Comparison of ENCODE assay signal across 8 cellular contexts in genomic region chr5:74543162-74543995, GRCh38.
A peak's percentile ranks its signal among the peaks of the same experiment; 100 is the strongest.
DNase-seq lines count a peak whose midpoint lies in the region; ATAC-seq and TF ChIP-seq lines count a peak whose summit lies in the region.

No MANE protein-coding gene starts in this region.

- no peak overlapping the region for H4K5ac ChIP-seq in IMR-90 (ENCODE audit: low read depth, low read length)

- H3K27me3 ChIP-seq in IMR-90 (ENCODE audit: control insufficient read depth, insufficient read depth, low read length) (no peaks in the 10 kb centered on the region), kidney epithelial cell (ENCODE audit: control insufficient read depth, insufficient read depth, low read length) (no peaks in the 10 kb centered on the region)

- no peaks in the 10 kb centered on the region for H3K9me3 ChIP-seq in IMR-90 (ENCODE audit: control insufficient read depth, insufficient read depth, low read length)

- H3K27ac ChIP-seq in IMR-90 (ENCODE audit: insufficient read depth, low read length) = peak overlapping the region; percentile 36

- in situ Hi-C loops in IMR-90 (cut with MboI; ENCODE audit: low sequenced_read_pairs) = no loop called here

- no peak overlapping the region for H3K9ac ChIP-seq in IMR-90 (ENCODE audit: low read depth, low read length)

- no peak overlapping the region; the same call in 1 of the 2 replicates for H3K18ac ChIP-seq in IMR-90 (ENCODE audit: low read depth, low read length)

- peak overlapping the region; percentile 76 for H3K4ac ChIP-seq in IMR-90 (ENCODE audit: low read depth, low read length)

- DNase-seq in A172 (ENCODE audit: low spot score) (peak; percentile 100), IMR-90 (peak; percentile 80), amniotic stem cell (lab: John Stamatoyannopoulos, UW) (peak; percentile 56), kidney epithelial cell (ENCODE audit: low read depth) (peak; percentile 81)
- no peak for DNase-seq in stimulated activated CD4-positive, alpha-beta T cell treated with anti-CD3 and anti-CD28 coated beads, Interleukin-1b, Interleukin-23, amount 100 ng/mL, for 48 hours

- peak overlapping the region; percentile 54 for H4K91ac ChIP-seq in IMR-90 (ENCODE audit: insufficient read depth, low read depth, low read length)

- H3K4me2 ChIP-seq in IMR-90 (ENCODE audit: low read depth, low read length) = peak overlapping the region; percentile 45; the same call in 1 of the 2 replicates

- peak overlapping the region; percentile 54; the same call in 1 of the 2 replicates for H3K56ac ChIP-seq in IMR-90 (ENCODE audit: extremely low read depth, insufficient read depth, low read length)

- peaks cover 3% of the 10 kb centered on the region; the same call in 1 of the 2 replicates for H3K4me1 ChIP-seq in IMR-90 (ENCODE audit: control insufficient read depth, insufficient read depth, low read length)

- H3K14ac ChIP-seq in IMR-90 (replicated peaks; ENCODE audit: low read depth, low read length) = peak overlapping the region; percentile 79

- CTCF ChIA-PET in IMR-90 (lab: Yijun Ruan, JAX) = interaction anchor here (1.4 kb wide), 1 partner anchor 97 kb away, joined by 3 read pairs; the partner anchor contains the start of gene ENC1

- peak overlapping the region; percentile 61 for H3K23ac ChIP-seq in IMR-90 (ENCODE audit: low read depth, low read length)

- peak overlapping the region; percentile 15 to 58 for H4K8ac ChIP-seq in IMR-90 (ENCODE audit: low read depth in 2 of 2, low read length in 2 of 2)

- TF ChIP-seq CTCF in IMR-90 (conservative IDR thresholded peaks at IDR 0.05; ENCODE audit: low read depth, low read length) = no peak
- TF ChIP-seq CTCF in kidney epithelial cell (IDR thresholded peaks at IDR 0.05; ENCODE audit: insufficient read depth, low read length, poor library complexity, severe bottlenecking) = no peak

- WGBS in IMR-90 (ENCODE audit: extremely low coverage in 2 of 2, insufficient read length in 1 of 2), 2 experiments = no CpG with 5 or more reads among the region's 14 CpGs

- H3K4me3 ChIP-seq in IMR-90 (ENCODE audit: insufficient read depth, low read depth, low read length) (no peak overlapping the region), kidney epithelial cell (ENCODE audit: low read depth, low read length) (no peak overlapping the region)

- no TSS peak for BruUV-seq in IMR-90 (replicated peaks; lab: Mats Ljungman, UMichigan)

- peak overlapping the region; percentile 84 for H2AFZ ChIP-seq in IMR-90 (replicated peaks; ENCODE audit: low read length, poor library complexity)

- intact Hi-C loops in IMR-90 (cut with micrococcal nuclease) = loop anchor here (2.0 kb wide), 1 partner anchor 95 kb away; no protein-coding TSS in a partner anchor

- H2AK5ac ChIP-seq in IMR-90 (ENCODE audit: low read depth, low read length) = peak overlapping the region; percentile 22

- dilution Hi-C loops in IMR-90 (cut with HindIII; ENCODE audit: low sequenced_read_pairs, unreplicated experiment) = no loop called here

- H2BK5ac ChIP-seq in IMR-90 (ENCODE audit: low read depth, low read length, poor library complexity, severe bottlenecking) = peak overlapping the region; percentile 25

- H2BK120ac ChIP-seq in IMR-90 (ENCODE audit: low read depth, low read length) = peak overlapping the region; percentile 91

- peak overlapping the region; percentile 21; the same call in 2 of the 3 replicates for H2BK15ac ChIP-seq in IMR-90 (ENCODE audit: low read depth, low read length)

- H4K20me1 ChIP-seq in IMR-90 (ENCODE audit: insufficient read depth, low read length) = no peaks in the 10 kb centered on the region

- no peaks in the 10 kb centered on the region for H3K79me1 ChIP-seq in IMR-90 (ENCODE audit: low read depth in 1 of 2, low read length in 2 of 2)

- H3K36me3 ChIP-seq in IMR-90 (ENCODE audit: control insufficient read depth, insufficient read depth, low read length) = no peaks in the 10 kb centered on the region
- no peaks in the 10 kb centered on the region for H3K36me3 ChIP-seq in kidney epithelial cell (ENCODE audit: control insufficient read depth, insufficient read depth, low read length)

- H2BK20ac ChIP-seq in IMR-90 (ENCODE audit: low read depth, low read length) = peak overlapping the region; percentile 64

- TF ChIP-seq POLR2A in IMR-90 (IDR thresholded peaks at IDR 0.05; ENCODE audit: low read depth, low read length) = no peak

- H3K9me1 ChIP-seq in IMR-90 (ENCODE audit: insufficient read depth, low read length) = peaks cover 18% of the 10 kb centered on the region

- POLR2A ChIA-PET in IMR-90 (lab: Charles Lee; ENCODE audit: unreplicated experiment) = no interaction called here

- peak; percentile 83 for ATAC-seq in IMR-90 (ENCODE audit: low read depth)
- no peak for ATAC-seq in HG03159 (IDR thresholded peaks at IDR 0.05; ENCODE audit: unreplicated experiment)
- ATAC-seq in HG03139 (IDR thresholded peaks at IDR 0.05; ENCODE audit: unreplicated experiment) = no peak
- no peak for ATAC-seq in HG02798 (IDR thresholded peaks at IDR 0.05; ENCODE audit: poor library complexity, unreplicated experiment)

- TF ChIP-seq RAD21 in IMR-90 (IDR thresholded peaks at IDR 0.05; ENCODE audit: low read length) = peak; percentile 11; the same call in 1 of the 2 replicates

- no peak overlapping the region for H2AK9ac ChIP-seq in IMR-90 (replicated peaks; ENCODE audit: low read depth, low read length, poor library complexity)

TF ChIP-seq in IMR-90, 13 proteins besides CTCF, POLR2A, EP300 and RAD21:
- TF ChIP-seq CHD1 (IDR thresholded peaks at IDR 0.05; ENCODE audit: low read depth, low read length) (no peak), CEBPB (IDR thresholded peaks at IDR 0.05; ENCODE audit: low read depth, low read length) (peak; percentile 66; the same call in 1 of the 2 replicates), RCOR1 (IDR thresholded peaks at IDR 0.05; ENCODE audit: insufficient replicate concordance, low read length) (peak; percentile 71), SMC3 (IDR thresholded peaks at IDR 0.05; ENCODE audit: low read depth, low read length) (no peak), MAZ (IDR thresholded peaks at IDR 0.05; ENCODE audit: borderline replicate concordance, low read depth, low read length) (peak; percentile 73; the same call in 1 of the 2 replicates), BHLHE40 (IDR thresholded peaks at IDR 0.05; ENCODE audit: low read depth, low read length) (peak; percentile 76), FOS (IDR thresholded peaks at IDR 0.05; ENCODE audit: low read depth, low read length) (peak; percentile 42)
TF ChIP-seq in IMR-90: peak in this region for 5.
